ENCODE assay signal across 22 cellular contexts in genomic region chr1:96361961-96362360, GRCh38.
DNase-seq lines count a peak whose midpoint lies in the region; ATAC-seq and TF ChIP-seq lines count a peak whose summit lies in the region.
"Had no signal": no experiment of that assay in that cellular context is flagged by ENCODE, and none has a peak within 500 bp of the region (broad histone marks: within the 10 kb centered on the region; RNA-seq: fewer than 3 reads in every experiment).

No MANE protein-coding gene starts in this region.

- H3K9ac ChIP-seq in MM.1S (ENCODE audit: low read length) = no peak overlapping the region

- H3K4me1 Mint-ChIP-seq in activated naive CD8-positive, alpha-beta T cell treated with anti-CD3 and anti-CD28 coated beads, Interleukin-2, amount 50 U/mL, for 24 hours = peaks cover 17% of the 10 kb centered on the region
- H3K4me1 Mint-ChIP-seq: activated B cell treated with CpG ODN at 0.5 μM for 24 hours; activated naive CD4-positive, alpha-beta T cell treated with anti-CD3 and anti-CD28 coated beads, Interleukin-2, amount 10 ng/mL, durations not matched to agents 7 days and 5 days had no signal

- peak; percentile 17 for TF ChIP-seq CTCF in cardiac muscle cell (IDR thresholded peaks at IDR 0.05; ENCODE audit: low read depth, low read length)
- no peak for TF ChIP-seq CTCF in right atrium auricular region (IDR thresholded peaks at IDR 0.05)
- TF ChIP-seq CTCF in MM.1S (IDR thresholded peaks at IDR 0.05; ENCODE audit: low read length) = no peak

- no peaks in the 10 kb centered on the region for H3K36me3 Mint-ChIP-seq in activated naive CD8-positive, alpha-beta T cell treated with anti-CD3 and anti-CD28 coated beads, Interleukin-2, amount 50 U/mL, for 24 hours (ENCODE audit: low read depth)
- H3K36me3 Mint-ChIP-seq: activated CD4-positive, alpha-beta memory T cell treated with anti-CD3 and anti-CD28 coated beads for 36 hours; activated naive CD4-positive, alpha-beta T cell treated with anti-CD3 and anti-CD28 coated beads, Interleukin-2, amount 10 ng/mL, durations not matched to agents 7 days and 5 days; naive thymus-derived CD4-positive, alpha-beta T cell had no signal

- H3K9me2 ChIP-seq in MM.1S (replicated peaks; ENCODE audit: insufficient read depth, low read length) = no peaks in the 10 kb centered on the region

- no peaks in the 10 kb centered on the region for H4K20me1 ChIP-seq in MM.1S (ENCODE audit: insufficient read depth, low read length)

- peak in 1 of 2 donors; percentile 38 for DNase-seq in cardiac muscle cell (ENCODE audit: low read depth in 1 of 2, low spot score in 1 of 2)
- DNase-seq in right atrium auricular region (ENCODE audit: low spot score) = no peak
- no peak for DNase-seq in SJCRH30
- DNase-seq in fibroblast of peridontal ligament (ENCODE audit: extremely low read depth) = peak; percentile 63
- DNase-seq in MM.1S = no peak
- DNase-seq in iPS-NIHi7 (ENCODE audit: extremely low spot score) = no peak
- DNase-seq in activated naive CD8-positive, alpha-beta T cell treated with anti-CD3 and anti-CD28 coated beads, Interleukin-2, amount 50 U/mL, for 24 hours = no peak
- DNase-seq in pons (ENCODE audit: low spot score) = no peak
- DNase-seq: activated B cell treated with CpG ODN at 0.5 μM for 24 hours; activated CD4-positive, alpha-beta memory T cell treated with anti-CD3 and anti-CD28 coated beads for 36 hours; activated naive CD4-positive, alpha-beta T cell treated with anti-CD3 and anti-CD28 coated beads, Interleukin-2, amount 10 ng/mL, durations not matched to agents 7 days and 5 days; activated T-cell treated with anti-CD3 and anti-CD28 coated beads, Interleukin-2, amount 50 U/mL, for 1 hour; colonic mucosa; DMS 273 treated with DMSO at 0.1 percent for 48 hours; mesendoderm; naive thymus-derived CD4-positive, alpha-beta T cell; NCI-H2081 treated with DMSO at 0.1 percent for 48 hours; NCI-H510A treated with DMSO at 0.1 percent for 48 hours; spleen; stimulated activated CD4-positive, alpha-beta T cell treated with anti-CD3 and anti-CD28 coated beads, Interleukin-4, amount 100 ng/mL, for 4 hours had no signal

- peaks cover 4% of the 10 kb centered on the region for H3K27me3 Mint-ChIP-seq in activated naive CD8-positive, alpha-beta T cell treated with anti-CD3 and anti-CD28 coated beads, Interleukin-2, amount 50 U/mL, for 24 hours
- H3K27me3 Mint-ChIP-seq: activated B cell treated with CpG ODN at 0.5 μM for 24 hours; activated naive CD4-positive, alpha-beta T cell treated with anti-CD3 and anti-CD28 coated beads, Interleukin-2, amount 10 ng/mL, durations not matched to agents 7 days and 5 days; naive thymus-derived CD4-positive, alpha-beta T cell; progenitor cell of endocrine pancreas had no signal

- H3K4me1 ChIP-seq in cardiac muscle cell (ENCODE audit: low read depth) = no peaks in the 10 kb centered on the region
- no peaks in the 10 kb centered on the region for H3K4me1 ChIP-seq in right atrium auricular region
- peaks cover 27% of the 10 kb centered on the region for H3K4me1 ChIP-seq in SJCRH30
- no peaks in the 10 kb centered on the region for H3K4me1 ChIP-seq in MM.1S (ENCODE audit: low read length)
- H3K4me1 ChIP-seq: colonic mucosa, spleen had no signal

- no peaks in the 10 kb centered on the region for H3F3A ChIP-seq in MM.1S (ENCODE audit: insufficient read depth, low read length)

- no peaks in the 10 kb centered on the region for H3K79me2 ChIP-seq in MM.1S (ENCODE audit: low read length)

- H3K36me3 ChIP-seq in cardiac muscle cell (no peaks in the 10 kb centered on the region), right atrium auricular region (no peaks in the 10 kb centered on the region), SJCRH30 (no peaks in the 10 kb centered on the region), MM.1S (replicated peaks; ENCODE audit: insufficient read depth, low read length) (no peaks in the 10 kb centered on the region)
- H3K36me3 ChIP-seq: colonic mucosa, spleen had no signal

- H3K9me3 ChIP-seq in cardiac muscle cell (ENCODE audit: low read depth) (no peaks in the 10 kb centered on the region), right atrium auricular region (no peaks in the 10 kb centered on the region), SJCRH30 (replicated peaks) (no peaks in the 10 kb centered on the region; the same call in 1 of the 2 replicates), MM.1S (replicated peaks; ENCODE audit: insufficient read depth, low read length) (no peaks in the 10 kb centered on the region)
- H3K9me3 ChIP-seq: colonic mucosa, spleen had no signal

- H3K27ac Mint-ChIP-seq in activated naive CD8-positive, alpha-beta T cell treated with anti-CD3 and anti-CD28 coated beads, Interleukin-2, amount 50 U/mL, for 24 hours = no peak overlapping the region
- H3K27ac Mint-ChIP-seq: activated B cell treated with CpG ODN at 0.5 μM for 24 hours; activated CD4-positive, alpha-beta memory T cell treated with anti-CD3 and anti-CD28 coated beads for 36 hours; activated naive CD4-positive, alpha-beta T cell treated with anti-CD3 and anti-CD28 coated beads, Interleukin-2, amount 10 ng/mL, durations not matched to agents 7 days and 5 days; naive thymus-derived CD4-positive, alpha-beta T cell; progenitor cell of endocrine pancreas had no signal

- H3K27me3 ChIP-seq in cardiac muscle cell (no peaks in the 10 kb centered on the region), right atrium auricular region (no peaks in the 10 kb centered on the region), SJCRH30 (no peaks in the 10 kb centered on the region), MM.1S (replicated peaks; ENCODE audit: insufficient read depth, low read length) (no peaks in the 10 kb centered on the region)
- H3K27me3 ChIP-seq: colonic mucosa, spleen had no signal

- H3K9me3 Mint-ChIP-seq in activated naive CD8-positive, alpha-beta T cell treated with anti-CD3 and anti-CD28 coated beads, Interleukin-2, amount 50 U/mL, for 24 hours = peaks cover 14% of the 10 kb centered on the region
- H3K9me3 Mint-ChIP-seq: activated B cell treated with CpG ODN at 0.5 μM for 24 hours; activated naive CD4-positive, alpha-beta T cell treated with anti-CD3 and anti-CD28 coated beads, Interleukin-2, amount 10 ng/mL, durations not matched to agents 7 days and 5 days had no signal

- H3K4me3 ChIP-seq in cardiac muscle cell (no peak overlapping the region), right atrium auricular region (no peak overlapping the region), SJCRH30 (no peak overlapping the region), MM.1S (ENCODE audit: low read length) (no peak overlapping the region)
- H3K4me3 ChIP-seq: colonic mucosa, spleen had no signal

- ATAC-seq in activated naive CD8-positive, alpha-beta T cell treated with anti-CD3 and anti-CD28 coated beads, Interleukin-2, amount 50 U/mL, for 24 hours = no peak

- H3K27ac ChIP-seq in cardiac muscle cell (no peak overlapping the region), right atrium auricular region (no peak overlapping the region), SJCRH30 (peak overlapping the region; percentile 41), MM.1S (ENCODE audit: low read length) (no peak overlapping the region)
- H3K27ac ChIP-seq: C4-2B, colonic mucosa, spleen had no signal

- H3K4me3 Mint-ChIP-seq in activated naive CD8-positive, alpha-beta T cell treated with anti-CD3 and anti-CD28 coated beads, Interleukin-2, amount 50 U/mL, for 24 hours = no peak overlapping the region
- H3K4me3 Mint-ChIP-seq: activated B cell treated with CpG ODN at 0.5 μM for 24 hours; activated CD4-positive, alpha-beta memory T cell treated with anti-CD3 and anti-CD28 coated beads for 36 hours; activated naive CD4-positive, alpha-beta T cell treated with anti-CD3 and anti-CD28 coated beads, Interleukin-2, amount 10 ng/mL, durations not matched to agents 7 days and 5 days; naive thymus-derived CD4-positive, alpha-beta T cell had no signal

- no peak overlapping the region for H2AFZ ChIP-seq in MM.1S (ENCODE audit: low read length)

- no peak overlapping the region for H3K4me2 ChIP-seq in MM.1S (ENCODE audit: low read depth, low read length)
